Comparison of ENCODE assay signal across 19 cellular contexts in genomic region chr2:240933966-240934700, GRCh38. TPM values are rescaled to one million over a fixed set of nuclear protein-coding genes. Genes with fewer than 3 reads are reported as not detected.
DNase-seq lines count a peak whose midpoint lies in the region; ATAC-seq and TF ChIP-seq lines count a peak whose summit lies in the region.
"Had no signal": no experiment of that assay in that cellular context is flagged by ENCODE, and none has a peak within 500 bp of the region (broad histone marks: within the 10 kb centered on the region; RNA-seq: fewer than 3 reads in every experiment).

No MANE protein-coding gene starts in this region.

- 40 to 65% methylated on average over 3 to 22 of the region's 23 CpGs for WGBS in testis, 2 donors
- WGBS in mesendoderm (ENCODE audit: extremely low coverage, insufficient coverage, low lambda C conversion rate), result no CpG with 5 or more reads among the region's 23 CpGs

- peak; percentile 23 for DNase-seq in activated CD4-positive, CD25-positive, alpha-beta regulatory T cell treated with anti-CD3 and anti-CD28 coated beads, Interleukin-2, amount 50 U/mL, for 72 hours
- no peak for DNase-seq in activated CD4-positive, CD25-positive, alpha-beta regulatory T cell (lab: John Stamatoyannopoulos, UW)
- DNase-seq in colonic mucosa, result peak; percentile 17
- DNase-seq in mesothelial cell of epicardium (ENCODE audit: low spot score in 2 of 2, unreplicated experiment in 2 of 2), result peak; percentile 10 to 25
- peak; percentile 69 for DNase-seq in testis
- no peak for DNase-seq in mesendoderm
- DNase-seq: effector memory CD8-positive, alpha-beta T cell; GDM1; NCI-H1105 treated with DMSO at 0.1 percent for 48 hours; OCI-M1; small intestine; SW 1271 had no signal

- no peak overlapping the region for H3K27ac Mint-ChIP-seq in mesothelial cell of epicardium
- H3K27ac Mint-ChIP-seq: activated naive CD8-positive, alpha-beta T cell; effector memory CD8-positive, alpha-beta T cell; neural progenitor cell had no signal

- H3K36me3 ChIP-seq in colonic mucosa (no peaks in the 10 kb centered on the region), testis (ENCODE audit: low read depth, missing control alignments) (no peaks in the 10 kb centered on the region), mesendoderm (ENCODE audit: control insufficient read depth, insufficient read depth, low read length) (no peaks in the 10 kb centered on the region)
- H3K36me3 ChIP-seq: breast epithelium, neural progenitor cell had no signal

- H3K4me1 ChIP-seq in colonic mucosa, result no peaks in the 10 kb centered on the region
- peaks cover 13% of the 10 kb centered on the region for H3K4me1 ChIP-seq in testis
- H3K4me1 ChIP-seq in mesendoderm (ENCODE audit: control insufficient read depth, low read depth, low read length), result no peaks in the 10 kb centered on the region
- H3K4me1 ChIP-seq: breast epithelium, neural progenitor cell had no signal

- ATAC-seq in GM19035 (IDR thresholded peaks at IDR 0.05; ENCODE audit: unreplicated experiment) (no peak), HG03095 (IDR thresholded peaks at IDR 0.05; ENCODE audit: unreplicated experiment) (no peak)
- ATAC-seq: effector memory CD8-positive, alpha-beta T cell had no signal

- H3K4ac ChIP-seq in mesendoderm (ENCODE audit: low read depth, low read length), result no peak overlapping the region

- no peaks in the 10 kb centered on the region for H3K36me3 Mint-ChIP-seq in mesothelial cell of epicardium
- H3K36me3 Mint-ChIP-seq: activated naive CD8-positive, alpha-beta T cell; neural progenitor cell had no signal

- no peak overlapping the region for H3K23ac ChIP-seq in mesendoderm (ENCODE audit: low read length)

- intact Hi-C loops in colonic mucosa (cut with DNase I), result no loop called here
- intact Hi-C loops in testis (cut with DNase I; ENCODE audit: low total_unique reads), result no loop called here

- H3K4me2 ChIP-seq in mesendoderm (ENCODE audit: low read length), result no peak overlapping the region
- H3K4me2 ChIP-seq: KMS-11, neural progenitor cell had no signal

- no peaks in the 10 kb centered on the region for H3K4me1 Mint-ChIP-seq in mesothelial cell of epicardium

- H3K79me1 ChIP-seq in mesendoderm (ENCODE audit: low read length), result no peaks in the 10 kb centered on the region

- H4K5ac ChIP-seq in mesendoderm (ENCODE audit: low read length), result no peak overlapping the region

- H3K18ac ChIP-seq in mesendoderm (ENCODE audit: low read length), result no peak overlapping the region

- H3K9ac ChIP-seq in colonic mucosa (ENCODE audit: low read depth in 2 of 2, low read length in 2 of 2) (no peak overlapping the region), mesendoderm (ENCODE audit: low read length) (no peak overlapping the region)
- H3K9ac ChIP-seq: KMS-11, neural progenitor cell had no signal

- H3K9me3 ChIP-seq in colonic mucosa, result no peaks in the 10 kb centered on the region
- H3K9me3 ChIP-seq in testis, result no peaks in the 10 kb centered on the region

- H3K4me3 ChIP-seq in colonic mucosa, result no peak overlapping the region
- H3K4me3 ChIP-seq in testis, result no peak overlapping the region
- no peak overlapping the region for H3K4me3 ChIP-seq in mesendoderm (ENCODE audit: low read length)
- H3K4me3 ChIP-seq: breast epithelium, neural progenitor cell had no signal

- no peak overlapping the region for H4K8ac ChIP-seq in mesendoderm (ENCODE audit: low read depth, low read length)

- no peak overlapping the region for H2BK5ac ChIP-seq in mesendoderm (ENCODE audit: low read length)

- no peak overlapping the region for H3K56ac ChIP-seq in mesendoderm (ENCODE audit: low read length)

- H2BK15ac ChIP-seq in mesendoderm (replicated peaks; ENCODE audit: low read depth), result no peak overlapping the region

- no peak overlapping the region for H2BK120ac ChIP-seq in mesendoderm (ENCODE audit: low read depth, low read length)

- H3K79me2 ChIP-seq in mesendoderm (ENCODE audit: control insufficient read depth, insufficient read depth, low read length), result no peaks in the 10 kb centered on the region

- no peak overlapping the region for H3K27ac ChIP-seq in colonic mucosa
- H3K27ac ChIP-seq in testis, result no peak overlapping the region
- no peak overlapping the region for H3K27ac ChIP-seq in mesendoderm (ENCODE audit: low read depth, low read length)
- H3K27ac ChIP-seq: breast epithelium, KMS-11, neural progenitor cell had no signal

- H3K27me3 ChIP-seq in colonic mucosa, result no peaks in the 10 kb centered on the region
- no peaks in the 10 kb centered on the region for H3K27me3 ChIP-seq in testis
- no peaks in the 10 kb centered on the region for H3K27me3 ChIP-seq in mesendoderm (ENCODE audit: insufficient read depth, low read length, poor library complexity)
- H3K27me3 ChIP-seq: breast epithelium had no signal

- H3K9me3 Mint-ChIP-seq in mesothelial cell of epicardium, result peaks cover 5% of the 10 kb centered on the region
- H3K9me3 Mint-ChIP-seq: effector memory CD8-positive, alpha-beta T cell had no signal

- H3K27me3 Mint-ChIP-seq in mesothelial cell of epicardium (ENCODE audit: low read depth), result peaks cover 13% of the 10 kb centered on the region
- H3K27me3 Mint-ChIP-seq: activated naive CD8-positive, alpha-beta T cell had no signal

- TF ChIP-seq CTCF in colonic mucosa (IDR thresholded peaks at IDR 0.05), result no peak
- TF ChIP-seq CTCF in mesothelial cell of epicardium (IDR thresholded peaks at IDR 0.05; ENCODE audit: unreplicated experiment), result no peak
- TF ChIP-seq CTCF in testis (IDR thresholded peaks at IDR 0.05), result no peak

- no peak overlapping the region for H3K4me3 Mint-ChIP-seq in mesothelial cell of epicardium
- H3K4me3 Mint-ChIP-seq: activated naive CD8-positive, alpha-beta T cell; effector memory CD8-positive, alpha-beta T cell; neural progenitor cell had no signal

- H2AK5ac ChIP-seq in mesendoderm (ENCODE audit: low read length), result no peak overlapping the region

- TF ChIP-seq POLR2A in testis (IDR thresholded peaks at IDR 0.05), result no peak

RNA-seq across cellular contexts. Expression of gene CROCC2, which starts 28.0 kb away (rescaled TPM):
- total RNA-seq in colonic mucosa (under 1 TPM in 1 of 2 donors, not detected in 1; 0.05 TPM), mesothelial cell of epicardium (0.16 to 0.32 TPM (median 0.16 TPM) in 3 replicates), testis (under 1 TPM; 0.43 to 0.55 TPM)
- 0.51 TPM for polyA plus RNA-seq in testis (ENCODE audit: insufficient read depth, low read depth, low replicate concordance)
- polyA plus RNA-seq in mesendoderm (2013, experiment 1 of 2), result not detected
- not detected for polyA plus RNA-seq in mesendoderm (2013, experiment 2 of 2)
- total RNA-seq: lung microvascular endothelial cell had no signal

RNA-seq across cellular contexts. Expression of gene MAB21L4, which starts 38.2 kb away (rescaled TPM):
- total RNA-seq in colonic mucosa, result 10 to 100 TPM in 1 of 2 donors, 1 to 10 TPM in 1; 6.1 to 22.2 TPM
- 2.0 to 3.2 TPM (median 2.4 TPM) in 3 replicates for total RNA-seq in mesothelial cell of epicardium
- not detected for total RNA-seq in testis
- polyA plus RNA-seq in testis (ENCODE audit: insufficient read depth, low read depth, low replicate concordance), result 1.1 TPM
- 1.7 TPM for polyA plus RNA-seq in mesendoderm (2013, experiment 1 of 2)
- 2.0 TPM for polyA plus RNA-seq in mesendoderm (2013, experiment 2 of 2)
- total RNA-seq: lung microvascular endothelial cell had no signal

Comparison
In these comparisons a context has a peak if more than half of its experiments do, and no peak if none do; other contexts are left out.
1. DNase-seq: peak in activated CD4-positive, CD25-positive, alpha-beta regulatory T cell treated with anti-CD3 and anti-CD28 coated beads, Interleukin-2, amount 50 U/mL, for 72 hours (single experiment), colonic mucosa (single experiment), mesothelial cell of epicardium (2 of 2) and testis (single experiment); none in activated CD4-positive, CD25-positive, alpha-beta regulatory T cell (0 of 4) and mesendoderm (single experiment).